ENCODE assay signal across 32 cellular contexts in the genomic region with DNA sequence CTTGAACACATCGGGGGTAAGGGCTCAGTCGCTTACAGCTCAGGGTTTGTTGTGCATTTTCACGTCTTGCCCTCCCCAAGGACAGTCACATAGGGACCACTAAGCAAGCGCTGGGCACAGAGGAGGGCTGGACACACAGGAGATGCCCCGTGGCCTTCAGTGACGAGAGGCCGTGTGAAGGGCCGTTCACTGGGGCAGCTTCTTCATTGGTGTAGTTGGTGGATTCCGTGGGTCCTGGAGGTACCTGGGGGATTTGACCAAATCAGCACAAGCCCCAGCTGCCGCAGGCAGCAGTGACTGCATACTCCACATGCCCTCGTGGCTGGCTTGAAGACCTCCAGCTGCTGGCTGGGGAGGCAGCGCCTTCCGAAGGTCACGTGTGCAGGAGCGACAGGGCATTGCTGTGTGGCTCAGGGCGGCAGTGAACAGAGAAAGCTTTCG.
"Had no signal": no experiment of that assay in that cellular context is flagged by ENCODE, and none has a peak within 500 bp of the region (broad histone marks: within the 10 kb centered on the region; RNA-seq: fewer than 3 reads in every experiment).

No MANE protein-coding gene starts in this region.

- ATAC-seq: activated T-helper 17 cell treated with anti-CD3 and anti-CD28 coated beads, Interleukin-2, amount 50 U/mL, for 72 hours; effector memory CD8-positive, alpha-beta T cell; esophagus mucosa; natural killer cell treated with Interleukin-12 subunit alpha and Interleukin-12 subunit beta and Interleukin-15 and Interleukin-18, amount 100 ng/mL, for 72 hours; psoas muscle; stimulated activated naive B cell treated with anti-CD40 and anti-IgM and Interleukin-4, amounts not matched to agents 10 μg/mL and 1 μg/mL and 100 μg/mL, for 72 hours; T-helper 17 cell had no signal

- H3K9me3 Mint-ChIP-seq: activated naive CD8-positive, alpha-beta T cell treated with anti-CD3 and anti-CD28 coated beads for 36 hours; activated T-cell treated with anti-CD3 and anti-CD28 coated beads, Interleukin-2, amount 50 U/mL, for 24 hours; activated T-helper 17 cell treated with anti-CD3 and anti-CD28 coated beads, Interleukin-2, amount 50 U/mL, for 72 hours; central memory CD8-positive, alpha-beta T cell; effector memory CD8-positive, alpha-beta T cell; natural killer cell treated with Interleukin-12 subunit alpha and Interleukin-12 subunit beta and Interleukin-15 and Interleukin-18, amount 100 ng/mL, for 72 hours had no signal

- H3K4me2 ChIP-seq: smooth muscle cell had no signal

- H3K4me1 Mint-ChIP-seq: activated naive CD8-positive, alpha-beta T cell treated with anti-CD3 and anti-CD28 coated beads for 36 hours; activated T-helper 17 cell treated with anti-CD3 and anti-CD28 coated beads, Interleukin-2, amount 50 U/mL, for 72 hours; central memory CD8-positive, alpha-beta T cell; immature natural killer cell had no signal

- H3K9me3 ChIP-seq: colonic mucosa, left ventricle myocardium inferior, neutrophil, ovary, psoas muscle, right atrium auricular region, transverse colon had no signal

- DNase-seq: activated CD4-positive, alpha-beta T cell treated with anti-CD3 and anti-CD28 coated beads, Interleukin-2, amount 50 U/mL, for 4 hours; activated CD8-positive, alpha-beta memory T cell treated with anti-CD3 and anti-CD28 coated beads for 24 hours; activated CD8-positive, alpha-beta memory T cell treated with anti-CD3 and anti-CD28 coated beads, Interleukin-2, amount 50 U/mL, for 4 hours; activated naive CD4-positive, alpha-beta T cell treated with Interleukin-2 at 50 U/mL for 16 hours; activated naive CD8-positive, alpha-beta T cell treated with anti-CD3 and anti-CD28 coated beads for 36 hours; activated T-cell treated with anti-CD3 and anti-CD28 coated beads, Interleukin-2, amount 50 U/mL, for 24 hours; colonic mucosa; effector memory CD8-positive, alpha-beta T cell; foreskin melanocyte; immature natural killer cell; kidney glomerular epithelial cell; left ventricle myocardium inferior; mammary epithelial cell; midbrain; ovary; stimulated activated CD4-positive, alpha-beta T cell treated with anti-CD3 and anti-CD28 coated beads, Interleukin-2, amount 100 ng/mL, for 48 hours; stimulated activated CD8-positive, alpha-beta memory T cell treated with anti-CD3 and anti-CD28 coated beads, Interleukin-4, amount 100 ng/mL, for 48 hours; stimulated activated naive B cell treated with anti-CD40 and anti-IgM and Interleukin-4, amounts not matched to agents 10 μg/mL and 1 μg/mL and 100 μg/mL, for 72 hours; SW 1271; T-helper 17 cell; transverse colon had no signal

- H3K4me1 ChIP-seq: colonic mucosa, left ventricle myocardium inferior, psoas muscle, right atrium auricular region, transverse colon had no signal

- H3K4me3 Mint-ChIP-seq: activated naive CD8-positive, alpha-beta T cell treated with anti-CD3 and anti-CD28 coated beads for 36 hours; activated T-cell treated with anti-CD3 and anti-CD28 coated beads, Interleukin-2, amount 50 U/mL, for 24 hours; activated T-helper 17 cell treated with anti-CD3 and anti-CD28 coated beads, Interleukin-2, amount 50 U/mL, for 72 hours; central memory CD8-positive, alpha-beta T cell; effector memory CD8-positive, alpha-beta T cell; immature natural killer cell; natural killer cell treated with Interleukin-12 subunit alpha and Interleukin-12 subunit beta and Interleukin-15 and Interleukin-18, amount 100 ng/mL, for 72 hours; stimulated activated naive B cell treated with anti-CD40 and anti-IgM and Interleukin-4, amounts not matched to agents 10 μg/mL and 1 μg/mL and 100 μg/mL, for 72 hours; T-helper 17 cell had no signal

- FAIRE-seq: astrocyte, endothelial cell of umbilical vein had no signal

- H3K36me3 Mint-ChIP-seq: activated naive CD8-positive, alpha-beta T cell treated with anti-CD3 and anti-CD28 coated beads for 36 hours; immature natural killer cell; natural killer cell treated with Interleukin-12 subunit alpha and Interleukin-12 subunit beta and Interleukin-15 and Interleukin-18, amount 100 ng/mL, for 72 hours had no signal

- H3K36me3 ChIP-seq: colonic mucosa, left ventricle myocardium inferior, neutrophil, ovary, right atrium auricular region, transverse colon had no signal

- H3K27ac Mint-ChIP-seq: activated naive CD8-positive, alpha-beta T cell treated with anti-CD3 and anti-CD28 coated beads for 36 hours; activated T-cell treated with anti-CD3 and anti-CD28 coated beads, Interleukin-2, amount 50 U/mL, for 24 hours; activated T-helper 17 cell treated with anti-CD3 and anti-CD28 coated beads, Interleukin-2, amount 50 U/mL, for 72 hours; effector memory CD8-positive, alpha-beta T cell; immature natural killer cell; natural killer cell treated with Interleukin-12 subunit alpha and Interleukin-12 subunit beta and Interleukin-15 and Interleukin-18, amount 100 ng/mL, for 72 hours; stimulated activated naive B cell treated with anti-CD40 and anti-IgM and Interleukin-4, amounts not matched to agents 10 μg/mL and 1 μg/mL and 100 μg/mL, for 72 hours; T-helper 17 cell had no signal

- H3K27ac ChIP-seq: colonic mucosa, dorsolateral prefrontal cortex, left ventricle myocardium inferior, neutrophil, ovary, psoas muscle, right atrium auricular region, transverse colon had no signal

- H3K27me3 ChIP-seq: colonic mucosa, ovary, right atrium auricular region had no signal

- H3K4me3 ChIP-seq: colonic mucosa, dorsolateral prefrontal cortex, left ventricle myocardium inferior, ovary, psoas muscle, right atrium auricular region, smooth muscle cell, transverse colon had no signal
